Comparison of ENCODE assay signal across 1 cellular context in the genomic region with DNA sequence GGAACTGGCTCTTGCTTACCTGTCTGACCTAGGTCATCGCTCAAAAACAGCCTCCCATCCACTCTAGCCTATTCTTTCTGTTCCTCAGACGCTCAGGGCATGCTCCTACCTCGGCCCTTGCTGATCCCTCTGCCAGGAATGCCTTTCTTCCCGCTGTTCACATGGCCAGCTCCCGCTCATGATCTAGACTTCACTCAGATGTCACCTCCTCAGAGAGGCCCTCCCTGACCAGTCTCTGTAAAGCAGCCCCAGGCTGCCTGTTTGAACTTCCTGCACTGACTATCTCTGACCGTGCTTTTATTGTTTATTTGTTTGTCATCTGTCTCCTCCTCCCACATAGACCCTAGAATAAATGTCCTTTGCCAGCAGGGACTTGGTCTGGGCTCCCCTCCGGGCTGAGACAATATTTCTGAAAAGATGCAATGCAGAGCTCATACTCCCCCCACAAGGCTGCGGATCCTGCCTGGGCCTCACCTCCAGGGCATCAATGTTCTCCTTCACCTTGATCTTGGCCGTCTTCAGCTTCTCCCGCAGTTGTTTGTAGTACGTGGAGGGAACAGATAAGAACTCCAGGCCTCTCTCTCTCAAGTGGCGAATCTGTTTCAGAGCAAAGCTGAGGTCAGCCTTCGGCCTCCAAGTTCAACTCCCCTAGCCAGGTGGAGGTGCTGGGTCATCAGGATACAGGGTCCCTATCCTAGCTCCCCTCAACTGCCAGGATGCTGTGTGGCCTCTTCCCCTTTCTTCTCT.
A peak's percentile ranks its signal among the peaks of the same experiment; 100 is the strongest.
TF ChIP-seq lines count a peak whose summit lies in the region.

No MANE protein-coding gene starts in this region.

TF ChIP-seq in HEK293, 187 proteins besides CTCF, POLR2A, EP300 and RAD21:
- peak; percentile 26; the same call in 1 of the 2 replicates for TF ChIP-seq WT1 (tag by site-specific recombination; IDR thresholded peaks at IDR 0.05)
- peak; percentile 55 for TF ChIP-seq ZNF335 (tag by site-specific recombination; conservative IDR thresholded peaks at IDR 0.05)
- TF ChIP-seq ZFP3 (tag by site-specific recombination; IDR thresholded peaks at IDR 0.05; ENCODE audit: low read depth), result no peak
- no peak for TF ChIP-seq ZNF280D (tag by site-specific recombination; IDR thresholded peaks at IDR 0.05)
TF ChIP-seq in HEK293: peak in this region for 2.
